Comparison of ENCODE assay signal across 25 cellular contexts in the genomic region with DNA sequence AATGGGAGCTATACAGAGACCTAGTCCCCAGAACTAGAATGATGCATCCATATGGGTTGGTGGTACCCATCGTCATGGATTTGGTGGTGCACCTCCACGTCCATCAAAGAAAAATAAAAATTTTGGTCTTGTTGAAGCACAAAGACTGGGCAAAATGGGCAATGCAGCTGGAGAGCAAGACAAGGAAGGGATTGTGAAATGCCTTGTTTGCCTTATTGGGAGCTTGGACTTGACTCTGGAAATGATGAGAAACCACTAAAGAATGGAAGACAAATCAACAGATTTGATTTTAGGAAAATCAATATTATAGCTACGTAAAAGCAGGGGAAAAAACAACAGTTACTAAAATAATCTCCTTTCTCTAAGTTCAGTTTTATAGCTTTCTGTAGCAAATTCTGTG.
"Had no signal": no experiment of that assay in that cellular context is flagged by ENCODE, and none has a peak within 500 bp of the region (broad histone marks: within the 10 kb centered on the region; RNA-seq: fewer than 3 reads in every experiment).

No MANE protein-coding gene starts in this region.

- H3K9me3 Mint-ChIP-seq: activated CD4-positive, alpha-beta T cell treated with anti-CD3 and anti-CD28 coated beads, Interleukin-2, amount 10 ng/mL, durations not matched to agents 7 days and 5 days; activated naive CD4-positive, alpha-beta T cell treated with anti-CD3 and anti-CD28 coated beads, Interleukin-2, amount 10 ng/mL, durations not matched to agents 7 days and 5 days; dendritic cell treated with granulocyte-macrophage colony-stimulating factor and Interleukin-4, amounts not matched to agents 40 ng/mL and 50 ng/mL, for 4 days; naive thymus-derived CD4-positive, alpha-beta T cell; neural progenitor cell; stimulated activated effector memory CD8-positive, alpha-beta T cell treated with anti-CD3 and anti-CD28 coated beads, Interleukin-12 subunit alpha, Interleukin-12 subunit beta, amount 100 ng/mL, for 72 hours had no signal

- H3K36me3 Mint-ChIP-seq: activated naive CD4-positive, alpha-beta T cell treated with anti-CD3 and anti-CD28 coated beads, Interleukin-2, amount 10 ng/mL, durations not matched to agents 7 days and 5 days; naive thymus-derived CD4-positive, alpha-beta T cell; neural progenitor cell; stimulated activated effector memory CD8-positive, alpha-beta T cell treated with anti-CD3 and anti-CD28 coated beads, Interleukin-12 subunit alpha, Interleukin-12 subunit beta, amount 100 ng/mL, for 72 hours had no signal

- H3K9ac ChIP-seq: neural progenitor cell had no signal

- H3K9me3 ChIP-seq: esophagus muscularis mucosa, gastrocnemius medialis, psoas muscle, testis, upper lobe of left lung had no signal

- H3K27me3 ChIP-seq: esophagus muscularis mucosa, gastrocnemius medialis, neural progenitor cell, testis, upper lobe of left lung had no signal

- DNase-seq: activated CD4-positive, alpha-beta T cell treated with anti-CD3 and anti-CD28 coated beads, Interleukin-2, amount 10 ng/mL, durations not matched to agents 7 days and 5 days; activated CD8-positive, alpha-beta memory T cell treated with anti-CD3 and anti-CD28 coated beads for 24 hours; activated CD8-positive, alpha-beta memory T cell treated with anti-CD3 and anti-CD28 coated beads, Interleukin-2, amount 50 U/mL, for 48 hours; activated effector memory CD4-positive, alpha-beta T cell treated with Interleukin-2 at 50 U/mL for 16 hours; activated naive CD4-positive, alpha-beta T cell treated with anti-CD3 and anti-CD28 coated beads, Interleukin-2, amount 10 ng/mL, durations not matched to agents 7 days and 5 days; activated T-cell treated with anti-CD3 and anti-CD28 coated beads, Interleukin-2, amount 50 U/mL, for 48 hours; effector CD8-positive, alpha-beta T cell; gastrocnemius medialis; head of caudate nucleus; kidney glomerular epithelial cell; left ventricle myocardium superior; mesenchymal stem cell; naive thymus-derived CD4-positive, alpha-beta T cell; psoas muscle; right cardiac atrium; stimulated activated CD4-positive, alpha-beta T cell treated with anti-CD3 and anti-CD28 coated beads, Interleukin-4, amount 100 ng/mL, for 1 hour; T1000; testis; upper lobe of left lung had no signal

- H3K4me2 ChIP-seq: neural progenitor cell, smooth muscle cell had no signal

- H3K4me1 ChIP-seq: esophagus muscularis mucosa, gastrocnemius medialis, neural progenitor cell, psoas muscle, testis, upper lobe of left lung had no signal

- H3K4me3 Mint-ChIP-seq: activated CD4-positive, alpha-beta T cell treated with anti-CD3 and anti-CD28 coated beads, Interleukin-2, amount 10 ng/mL, durations not matched to agents 7 days and 5 days; activated naive CD4-positive, alpha-beta T cell treated with anti-CD3 and anti-CD28 coated beads, Interleukin-2, amount 10 ng/mL, durations not matched to agents 7 days and 5 days; dendritic cell treated with granulocyte-macrophage colony-stimulating factor and Interleukin-4, amounts not matched to agents 40 ng/mL and 50 ng/mL, for 4 days; neural progenitor cell; stimulated activated effector memory CD8-positive, alpha-beta T cell treated with anti-CD3 and anti-CD28 coated beads, Interleukin-12 subunit alpha, Interleukin-12 subunit beta, amount 100 ng/mL, for 72 hours had no signal

- ATAC-seq: activated CD4-positive, CD25-positive, alpha-beta regulatory T cell treated with anti-CD3 and anti-CD28 coated beads, Interleukin-2, amount 50 U/mL, for 24 hours; gastrocnemius medialis; left ventricle myocardium superior; naive thymus-derived CD4-positive, alpha-beta T cell; psoas muscle; right cardiac atrium; stimulated activated effector memory CD8-positive, alpha-beta T cell treated with anti-CD3 and anti-CD28 coated beads, Interleukin-12 subunit alpha, Interleukin-12 subunit beta, amount 100 ng/mL, for 72 hours had no signal

- H3K27ac Mint-ChIP-seq: activated CD4-positive, alpha-beta T cell treated with anti-CD3 and anti-CD28 coated beads, Interleukin-2, amount 10 ng/mL, durations not matched to agents 7 days and 5 days; activated naive CD4-positive, alpha-beta T cell treated with anti-CD3 and anti-CD28 coated beads, Interleukin-2, amount 10 ng/mL, durations not matched to agents 7 days and 5 days; dendritic cell treated with granulocyte-macrophage colony-stimulating factor and Interleukin-4, amounts not matched to agents 40 ng/mL and 50 ng/mL, for 4 days; naive thymus-derived CD4-positive, alpha-beta T cell; neural progenitor cell; stimulated activated effector memory CD8-positive, alpha-beta T cell treated with anti-CD3 and anti-CD28 coated beads, Interleukin-12 subunit alpha, Interleukin-12 subunit beta, amount 100 ng/mL, for 72 hours had no signal

- H3K4me3 ChIP-seq: esophagus muscularis mucosa, gastrocnemius medialis, neural progenitor cell, psoas muscle, smooth muscle cell, testis, upper lobe of left lung had no signal

- H3K27ac ChIP-seq: esophagus muscularis mucosa, gastrocnemius medialis, neural progenitor cell, psoas muscle, testis, upper lobe of left lung had no signal

- H3K27me3 Mint-ChIP-seq: activated naive CD4-positive, alpha-beta T cell treated with anti-CD3 and anti-CD28 coated beads, Interleukin-2, amount 10 ng/mL, durations not matched to agents 7 days and 5 days; dendritic cell treated with granulocyte-macrophage colony-stimulating factor and Interleukin-4, amounts not matched to agents 40 ng/mL and 50 ng/mL, for 4 days had no signal

- H2AFZ ChIP-seq: neural progenitor cell had no signal

- H3K36me3 ChIP-seq: neural progenitor cell had no signal

- H3K4me1 Mint-ChIP-seq: neural progenitor cell; stimulated activated effector memory CD8-positive, alpha-beta T cell treated with anti-CD3 and anti-CD28 coated beads, Interleukin-12 subunit alpha, Interleukin-12 subunit beta, amount 100 ng/mL, for 72 hours had no signal
